ENCODE assay signal across 8 cellular contexts in genomic region chr19:18433039-18433691, GRCh38. TPM values are rescaled to one million over a fixed set of nuclear protein-coding genes. Genes with fewer than 3 reads are reported as not detected.
DNase-seq lines count a peak whose midpoint lies in the region; ATAC-seq and TF ChIP-seq lines count a peak whose summit lies in the region.

No MANE protein-coding gene starts in this region.

- H3K36me3 ChIP-seq in CD4-positive, alpha-beta memory T cell (ENCODE audit: insufficient read depth, low read length): no peaks in the 10 kb centered on the region
- H3K36me3 ChIP-seq in IMR-90 (ENCODE audit: control insufficient read depth, insufficient read depth, low read length): peaks cover 13% of the 10 kb centered on the region; the same call in 1 of the 2 replicates

- H2AK9ac ChIP-seq in IMR-90 (replicated peaks; ENCODE audit: low read depth, low read length, poor library complexity): peak overlapping the region; percentile 85

- intact Hi-C loops in CD4-positive, alpha-beta memory T cell (cut with micrococcal nuclease): no loop called here
- intact Hi-C loops in IMR-90 (cut with micrococcal nuclease) (no loop called here), dorsolateral prefrontal cortex (cut with DNase I) (no loop called here)

- 43% methylated on average over 20 of the region's 56 CpGs; no CpG with 5 or more reads in 1 of the 2 experiments for WGBS in IMR-90 (ENCODE audit: extremely low coverage in 2 of 2, insufficient read length in 1 of 2), 2 experiments

- H4K20me1 ChIP-seq in IMR-90 (ENCODE audit: insufficient read depth, low read length): peaks cover 23% of the 10 kb centered on the region

- no peak for TF ChIP-seq POLR2A in IMR-90 (IDR thresholded peaks at IDR 0.05; ENCODE audit: low read depth, low read length)

- H3K27me3 Mint-ChIP-seq in CD4-positive, alpha-beta memory T cell: no peaks in the 10 kb centered on the region
- no peaks in the 10 kb centered on the region for H3K27me3 Mint-ChIP-seq in nephron (ENCODE audit: low read depth)

- 0 out of 2 replicates have a peak overlapping the region, but pooled peaks have one; percentile 35 for H3K4ac ChIP-seq in IMR-90 (ENCODE audit: low read depth, low read length)

- no peaks in the 10 kb centered on the region for H3K27me3 ChIP-seq in CD4-positive, alpha-beta memory T cell (ENCODE audit: insufficient read depth, low read length)
- H3K27me3 ChIP-seq in IMR-90 (ENCODE audit: control insufficient read depth, insufficient read depth, low read length) (no peaks in the 10 kb centered on the region), dorsolateral prefrontal cortex (peaks cover 0 to 10% (median 0%) of the 10 kb centered on the region in 45 donors)

- no peak overlapping the region for H3K27ac ChIP-seq in CD4-positive, alpha-beta memory T cell (ENCODE audit: low read depth, low read length)
- no peak overlapping the region for H3K27ac ChIP-seq in IMR-90 (ENCODE audit: insufficient read depth, low read length)
- peak overlapping the region in 43 of 59 donors; percentile 15 to 86 (median 60) for H3K27ac ChIP-seq in dorsolateral prefrontal cortex

- TF ChIP-seq CTCF in IMR-90 (conservative IDR thresholded peaks at IDR 0.05; ENCODE audit: low read depth, low read length): no peak
- TF ChIP-seq CTCF in dorsolateral prefrontal cortex (IDR thresholded peaks at IDR 0.05 in 54 of 56, conservative IDR thresholded peaks at IDR 0.05 in 2 of 56; ENCODE audit: low read depth in 1 of 56, partially characterized antibody in 56 of 56): no peak
- TF ChIP-seq CTCF in nephron (IDR thresholded peaks at IDR 0.05; ENCODE audit: unreplicated experiment in 3 of 3): no peak

- POLR2A ChIA-PET in CD4-positive, alpha-beta memory T cell (lab: Charles Lee; ENCODE audit: partially characterized antibody): interaction anchor here (1.3 to 14.5 kb wide), 2 partner anchors 15 to 152 kb away, joined by 4 to 238 read pairs; partner anchors contain the start of gene SSBP4
- POLR2A ChIA-PET in IMR-90 (lab: Charles Lee; ENCODE audit: unreplicated experiment): no interaction called here

- H3K4me2 ChIP-seq in IMR-90 (ENCODE audit: low read depth, low read length): peak overlapping the region; percentile 60

- H3K14ac ChIP-seq in IMR-90 (replicated peaks; ENCODE audit: low read depth, low read length): no peak overlapping the region

- no peak overlapping the region for H3K23ac ChIP-seq in IMR-90 (ENCODE audit: low read depth, low read length)

- H3K27ac Mint-ChIP-seq in CD4-positive, alpha-beta memory T cell: peak overlapping the region in 1 of 7 donors; percentile 29
- H3K27ac Mint-ChIP-seq in nephron: peak overlapping the region in 2 of 3 experiments; percentile 68 to 79

- no peak overlapping the region for H2BK5ac ChIP-seq in IMR-90 (ENCODE audit: low read depth, low read length, poor library complexity, severe bottlenecking)

- H4K91ac ChIP-seq in IMR-90 (ENCODE audit: insufficient read depth, low read depth, low read length): no peak overlapping the region

- in situ Hi-C loops in IMR-90 (cut with MboI; ENCODE audit: low sequenced_read_pairs): no loop called here

- no peak overlapping the region for H2BK120ac ChIP-seq in IMR-90 (ENCODE audit: low read depth, low read length)

- peaks cover 5 to 42% (median 16%) of the 10 kb centered on the region in 4 donors for H3K4me1 Mint-ChIP-seq in CD4-positive, alpha-beta memory T cell
- H3K4me1 Mint-ChIP-seq in nephron: peaks cover 25% of the 10 kb centered on the region

- peaks cover 7 to 38% of the 10 kb centered on the region in 2 experiments; a peak in 2 of 4 replicates for H3K79me1 ChIP-seq in IMR-90 (ENCODE audit: low read depth in 1 of 2, low read length in 2 of 2)

- peaks cover 3% of the 10 kb centered on the region; the same call in 1 of the 2 replicates for H3K9me1 ChIP-seq in IMR-90 (ENCODE audit: insufficient read depth, low read length)

- H3K9ac ChIP-seq in IMR-90 (ENCODE audit: low read depth, low read length): no peak overlapping the region

- dilution Hi-C loops in IMR-90 (cut with HindIII; ENCODE audit: low sequenced_read_pairs, unreplicated experiment): no loop called here

- no peak for TF ChIP-seq RAD21 in IMR-90 (IDR thresholded peaks at IDR 0.05; ENCODE audit: low read length)

- H4K5ac ChIP-seq in IMR-90 (ENCODE audit: low read depth, low read length): no peak overlapping the region

- BruUV-seq in IMR-90 (replicated peaks; lab: Mats Ljungman, UMichigan): no TSS peak

- H3K9me3 ChIP-seq in CD4-positive, alpha-beta memory T cell (ENCODE audit: control insufficient read depth in 1 of 2, low read length in 2 of 2): no peaks in the 10 kb centered on the region
- no peaks in the 10 kb centered on the region for H3K9me3 ChIP-seq in IMR-90 (ENCODE audit: control insufficient read depth, insufficient read depth, low read length)

- H3K4me1 ChIP-seq in CD4-positive, alpha-beta memory T cell (ENCODE audit: insufficient read depth, low read length): peaks cover 38% of the 10 kb centered on the region
- peaks cover 19% of the 10 kb centered on the region for H3K4me1 ChIP-seq in IMR-90 (ENCODE audit: control insufficient read depth, insufficient read depth, low read length)

- DNase-seq in CD4-positive, alpha-beta memory T cell: peak in 1 of 5 donors; percentile 42
- no peak for DNase-seq in IMR-90
- peak in 1 of 10 donors; percentile 58 for DNase-seq in dorsolateral prefrontal cortex
- no peak for DNase-seq in activated CD4-positive, CD25-positive, alpha-beta regulatory T cell treated with anti-CD3 and anti-CD28 coated beads, Interleukin-2, amount 50 U/mL, for 72 hours
- DNase-seq in occipital lobe (lab: John Stamatoyannopoulos, UW): no peak

- H2BK15ac ChIP-seq in IMR-90 (ENCODE audit: low read depth, low read length): no peak overlapping the region

- H2AK5ac ChIP-seq in IMR-90 (ENCODE audit: low read depth, low read length): peak overlapping the region; percentile 50

- no peak overlapping the region for H3K18ac ChIP-seq in IMR-90 (ENCODE audit: low read depth, low read length)

- H3K9me3 Mint-ChIP-seq in CD4-positive, alpha-beta memory T cell: no peaks in the 10 kb centered on the region
- H3K9me3 Mint-ChIP-seq in nephron: no peaks in the 10 kb centered on the region

- H3K4me3 Mint-ChIP-seq in CD4-positive, alpha-beta memory T cell: peak overlapping the region in 5 of 8 donors; percentile 38 to 61 (median 45)
- peak overlapping the region; percentile 65 to 80 (median 77) for H3K4me3 Mint-ChIP-seq in nephron

- no peak overlapping the region for H2BK20ac ChIP-seq in IMR-90 (ENCODE audit: low read depth, low read length)

- CTCF ChIA-PET in CD4-positive, alpha-beta memory T cell (lab: Charles Lee; ENCODE audit: partially characterized antibody): no interaction called here
- CTCF ChIA-PET in IMR-90 (lab: Yijun Ruan, JAX): no interaction called here

- H4K8ac ChIP-seq in IMR-90 (ENCODE audit: low read depth in 2 of 2, low read length in 2 of 2): peak overlapping the region in 1 of 2 experiments; percentile 49; a peak in 1 of 4 replicates

- peak overlapping the region; percentile 73 for H2AFZ ChIP-seq in IMR-90 (replicated peaks; ENCODE audit: low read length, poor library complexity)

- no peak overlapping the region for H3K56ac ChIP-seq in IMR-90 (ENCODE audit: extremely low read depth, insufficient read depth, low read length)

- peak overlapping the region in 1 of 2 donors; percentile 52 for H3K4me3 ChIP-seq in CD4-positive, alpha-beta memory T cell (ENCODE audit: low read length in 2 of 2)
- H3K4me3 ChIP-seq in IMR-90 (ENCODE audit: insufficient read depth, low read depth, low read length) (peak overlapping the region; percentile 37; the same call in 1 of the 2 replicates), dorsolateral prefrontal cortex (peak overlapping the region; percentile 22 to 69 (median 53))

- ATAC-seq in IMR-90 (ENCODE audit: low read depth) (no peak), GM19351 (IDR thresholded peaks at IDR 0.05; ENCODE audit: unreplicated experiment) (no peak), GM21360 (IDR thresholded peaks at IDR 0.05; ENCODE audit: unreplicated experiment) (no peak)

- H3K36me3 Mint-ChIP-seq in CD4-positive, alpha-beta memory T cell: no peaks in the 10 kb centered on the region
- no peaks in the 10 kb centered on the region for H3K36me3 Mint-ChIP-seq in nephron (ENCODE audit: low read depth)

TF ChIP-seq in IMR-90, 13 proteins besides CTCF, POLR2A, EP300 and RAD21 (continues in another document):
- no peak for TF ChIP-seq MAFK (IDR thresholded peaks at IDR 0.05; ENCODE audit: low read depth, low read length)

RNA-seq across cellular contexts. Expression of gene ISYNA1, which starts 4.8 kb away (rescaled TPM):
- 10 to 100 TPM; 37.1 to 43.2 TPM for total RNA-seq in CD4-positive, alpha-beta memory T cell
- 10 to 100 TPM; 27.5 to 36.3 TPM for polyA plus RNA-seq in CD4-positive, alpha-beta memory T cell
- total RNA-seq in IMR-90 (2012; rRNA removed) (3.4 and 3.9 TPM in 2 replicates), dorsolateral prefrontal cortex (100 to 1,000 TPM in 1 of 120 experiments, 10 to 100 TPM in 118, 1 to 10 TPM in 1; 7.4 to 118 (median 26.3) TPM), occipital lobe (95.1 TPM)
- 24.7 and 29.4 TPM in 2 replicates for polyA plus RNA-seq in IMR-90 (2012; rRNA removed)
- polyA plus RNA-seq in IMR-90 (2012; cell fraction: cytosol; rRNA removed): 12.2 and 29.5 TPM in 2 replicates
- polyA plus RNA-seq in IMR-90 (2012; cell fraction: nucleus; rRNA removed; ENCODE audit: low replicate concordance): 118 and 248 TPM in 2 replicates

RNA-seq across cellular contexts. Expression of gene SSBP4, which starts 14.0 kb away (rescaled TPM):
- total RNA-seq in CD4-positive, alpha-beta memory T cell: 10 to 100 TPM; 71.3 to 73.4 TPM
- polyA plus RNA-seq in CD4-positive, alpha-beta memory T cell: 100 to 1,000 TPM in 1 of 2 donors, 10 to 100 TPM in 1; 81.5 to 108 TPM
- total RNA-seq in IMR-90 (2012; rRNA removed) (13.3 and 14.9 TPM in 2 replicates), dorsolateral prefrontal cortex (100 to 1,000 TPM in 39 of 120 experiments, 10 to 100 TPM in 81; 42.5 to 168 (median 93.8) TPM), occipital lobe (75.6 TPM)
- polyA plus RNA-seq in IMR-90 (2012; rRNA removed): 39.7 and 48.1 TPM in 2 replicates
- polyA plus RNA-seq in IMR-90 (2012; cell fraction: cytosol; rRNA removed): 36.0 and 75.3 TPM in 2 replicates
- polyA plus RNA-seq in IMR-90 (2012; cell fraction: nucleus; rRNA removed; ENCODE audit: low replicate concordance): 110 and 323 TPM in 2 replicates

RNA-seq across cellular contexts. Expression of gene LRRC25, which starts 35.7 kb away (rescaled TPM):
- total RNA-seq in CD4-positive, alpha-beta memory T cell: under 1 TPM; 0.73 to 0.91 TPM
- polyA plus RNA-seq in CD4-positive, alpha-beta memory T cell: under 1 TPM in 1 of 2 donors, not detected in 1; 0.07 TPM
- total RNA-seq in IMR-90 (2012; rRNA removed) (not detected in 2 replicates), dorsolateral prefrontal cortex (10 to 100 TPM in 1 of 120 experiments, 1 to 10 TPM in 99, under 1 TPM in 19, not detected in 1; 0.44 to 11.8 (median 1.8) TPM), occipital lobe (0.78 TPM)
- polyA plus RNA-seq in IMR-90 (2012; rRNA removed): 0.03 TPM in 1 of 2 replicates, not detected in the other
- polyA plus RNA-seq in IMR-90 (2012; cell fraction: cytosol; rRNA removed): 0.08 and 0.09 TPM in 2 replicates
- 0.08 TPM in 1 of 2 replicates, not detected in the other for polyA plus RNA-seq in IMR-90 (2012; cell fraction: nucleus; rRNA removed; ENCODE audit: low replicate concordance)

RNA-seq across cellular contexts. Expression of gene GDF15, which starts 47.2 kb away (rescaled TPM):
- 1 to 10 TPM; 1.2 TPM for total RNA-seq in CD4-positive, alpha-beta memory T cell
- polyA plus RNA-seq in CD4-positive, alpha-beta memory T cell: not detected
- total RNA-seq in IMR-90 (2012; rRNA removed) (5.6 and 10.3 TPM in 2 replicates), dorsolateral prefrontal cortex (1 to 10 TPM in 56 of 120 experiments, under 1 TPM in 35, not detected in 29; 0.43 to 7.1 (median 1.2) TPM), occipital lobe (not detected)
- 43.5 and 49.8 TPM in 2 replicates for polyA plus RNA-seq in IMR-90 (2012; rRNA removed)
- polyA plus RNA-seq in IMR-90 (2012; cell fraction: cytosol; rRNA removed): 84.3 and 176 TPM in 2 replicates
- polyA plus RNA-seq in IMR-90 (2012; cell fraction: nucleus; rRNA removed; ENCODE audit: low replicate concordance): 56.9 and 109 TPM in 2 replicates

Comparison
In these comparisons a context has a peak if more than half of its experiments do, and no peak if none do; other contexts are left out.
1. H3K27ac ChIP-seq: peak in dorsolateral prefrontal cortex (43 of 59); none in CD4-positive, alpha-beta memory T cell (single experiment) and IMR-90 (single experiment).